In genomic region chr20:38406476-38406875, GRCh38 we compare ENCODE assay signal across 24 cellular contexts.
"Had no signal": no experiment of that assay in that cellular context is flagged by ENCODE, and none has a peak within 500 bp of the region (broad histone marks: within the 10 kb centered on the region; RNA-seq: fewer than 3 reads in every experiment).

No MANE protein-coding gene starts in this region.

- H2AFZ ChIP-seq: hepatocyte had no signal

- ATAC-seq: effector memory CD8-positive, alpha-beta T cell; gastroesophageal sphincter; left cardiac atrium; lower lobe of right lung; right cardiac atrium; stimulated activated naive B cell treated with anti-CD40 and anti-IgM and Interleukin-4, amounts not matched to agents 10 μg/mL and 1 μg/mL and 100 μg/mL, for 72 hours; stimulated activated naive CD8-positive, alpha-beta T cell treated with anti-CD3 and anti-CD28 coated beads, Interleukin-15, amount 100 ng/mL, for 72 hours had no signal

- H3K4me3 Mint-ChIP-seq: dendritic cell treated with granulocyte-macrophage colony-stimulating factor and Interleukin-4, amounts not matched to agents 40 ng/mL and 50 ng/mL, for 4 days; effector memory CD8-positive, alpha-beta T cell; naive B cell; nephron progenitor cell; stimulated activated naive B cell treated with anti-CD40 and anti-IgM and Interleukin-4, amounts not matched to agents 10 μg/mL and 1 μg/mL and 100 μg/mL, for 72 hours; stimulated activated naive CD8-positive, alpha-beta T cell treated with anti-CD3 and anti-CD28 coated beads, Interleukin-15, amount 100 ng/mL, for 72 hours had no signal

- H3K36me3 ChIP-seq: left ventricle myocardium inferior, uterus had no signal

- FAIRE-seq: kidney had no signal

- H3K27ac Mint-ChIP-seq: dendritic cell treated with granulocyte-macrophage colony-stimulating factor and Interleukin-4, amounts not matched to agents 40 ng/mL and 50 ng/mL, for 4 days; naive B cell; nephron progenitor cell; stimulated activated naive B cell treated with anti-CD40 and anti-IgM and Interleukin-4, amounts not matched to agents 10 μg/mL and 1 μg/mL and 100 μg/mL, for 72 hours; stimulated activated naive CD8-positive, alpha-beta T cell treated with anti-CD3 and anti-CD28 coated beads, Interleukin-15, amount 100 ng/mL, for 72 hours had no signal

- H3K4me2 ChIP-seq: hepatocyte had no signal

- H3K27me3 Mint-ChIP-seq: stimulated activated naive B cell treated with anti-CD40 and anti-IgM and Interleukin-4, amounts not matched to agents 10 μg/mL and 1 μg/mL and 100 μg/mL, for 72 hours; stimulated activated naive CD8-positive, alpha-beta T cell treated with anti-CD3 and anti-CD28 coated beads, Interleukin-15, amount 100 ng/mL, for 72 hours had no signal

- H3K27me3 ChIP-seq: esophagus squamous epithelium, hepatocyte, spleen, tibial artery, upper lobe of left lung, uterus had no signal

- H3K4me1 Mint-ChIP-seq: naive B cell; nephron progenitor cell; stimulated activated naive B cell treated with anti-CD40 and anti-IgM and Interleukin-4, amounts not matched to agents 10 μg/mL and 1 μg/mL and 100 μg/mL, for 72 hours; stimulated activated naive CD8-positive, alpha-beta T cell treated with anti-CD3 and anti-CD28 coated beads, Interleukin-15, amount 100 ng/mL, for 72 hours had no signal

- H3K9me3 ChIP-seq: esophagus squamous epithelium, gastroesophageal sphincter, left ventricle myocardium inferior, lower lobe of right lung, tibial artery, upper lobe of left lung, uterus had no signal

- DNase-seq: central memory CD4-positive, alpha-beta T cell; effector memory CD8-positive, alpha-beta T cell; esophagus squamous epithelium; foreskin fibroblast; kidney; left cardiac atrium; left ventricle myocardium inferior; lower lobe of right lung; mesenchymal stem cell; naive B cell; nephron progenitor cell; right cardiac atrium; spleen; stimulated activated CD4-positive, alpha-beta T cell treated with anti-CD3 and anti-CD28 coated beads, Interleukin-15, amount 100 ng/mL, for 24 hours; stimulated activated CD4-positive, alpha-beta T cell treated with anti-CD3 and anti-CD28 coated beads, Interleukin-1b, Interleukin-23, amount 100 ng/mL, for 48 hours; stimulated activated CD4-positive, alpha-beta T cell treated with anti-CD3 and anti-CD28 coated beads, Interleukin-4, amount 100 ng/mL, for 24 hours; stimulated activated naive B cell treated with anti-CD40 and anti-IgM and Interleukin-4, amounts not matched to agents 10 μg/mL and 1 μg/mL and 100 μg/mL, for 72 hours; stimulated activated naive CD8-positive, alpha-beta T cell treated with anti-CD3 and anti-CD28 coated beads, Interleukin-15, amount 100 ng/mL, for 72 hours; tibial artery; uterus had no signal

- H3K9me3 Mint-ChIP-seq: dendritic cell treated with granulocyte-macrophage colony-stimulating factor and Interleukin-4, amounts not matched to agents 40 ng/mL and 50 ng/mL, for 4 days; effector memory CD8-positive, alpha-beta T cell; stimulated activated naive CD8-positive, alpha-beta T cell treated with anti-CD3 and anti-CD28 coated beads, Interleukin-15, amount 100 ng/mL, for 72 hours had no signal

- H3K27ac ChIP-seq: esophagus squamous epithelium, gastroesophageal sphincter, hepatocyte, left ventricle myocardium inferior, lower lobe of right lung, spleen, tibial artery, upper lobe of left lung, uterus had no signal

- H3K4me1 ChIP-seq: esophagus squamous epithelium, gastroesophageal sphincter, left ventricle myocardium inferior, lower lobe of right lung, spleen, tibial artery, upper lobe of left lung, uterus had no signal

- H3K4me3 ChIP-seq: esophagus squamous epithelium, gastroesophageal sphincter, hepatocyte, left ventricle myocardium inferior, lower lobe of right lung, spleen, tibial artery, upper lobe of left lung, uterus had no signal
